ENCODE assay signal across 9 cellular contexts in genomic region chr10:44979281-44980181, GRCh38. TPM values are rescaled to one million over a fixed set of nuclear protein-coding genes. Genes with fewer than 3 reads are reported as not detected.
DNase-seq lines count a peak whose midpoint lies in the region; ATAC-seq and TF ChIP-seq lines count a peak whose summit lies in the region.
"Had no signal": no experiment of that assay in that cellular context is flagged by ENCODE, and none has a peak within 500 bp of the region (broad histone marks: within the 10 kb centered on the region; RNA-seq: fewer than 3 reads in every experiment).

No MANE protein-coding gene starts in this region.

- H3K9ac ChIP-seq in BLaER1 (peak overlapping the region; percentile 88), parathyroid adenoma (no peak overlapping the region)

- ATAC-seq in heart left ventricle (no peak), HG02840 (IDR thresholded peaks at IDR 0.05; ENCODE audit: low FRiP score, unreplicated experiment) (no peak), GM19035 (IDR thresholded peaks at IDR 0.05; ENCODE audit: unreplicated experiment) (no peak)

- H4K20me1 ChIP-seq in BLaER1 = peaks cover 23% of the 10 kb centered on the region

- H3K27ac ChIP-seq in BLaER1 = peak overlapping the region; percentile 86
- peak overlapping the region; percentile 71 for H3K27ac ChIP-seq in RWPE1
- H3K27ac ChIP-seq in heart left ventricle = peak overlapping the region; percentile 62 to 97 (median 87)
- peak overlapping the region; percentile 53 for H3K27ac ChIP-seq in parathyroid adenoma
- H3K27ac ChIP-seq: neutrophil had no signal

- WGBS in heart left ventricle, 4 donors = 74 to 81% (median 79%) methylated on average over 13 of the region's 13 CpGs

- TF ChIP-seq CTCF in RWPE1 (conservative IDR thresholded peaks at IDR 0.05; ENCODE audit: low read depth) = no peak
- TF ChIP-seq CTCF in heart left ventricle (IDR thresholded peaks at IDR 0.05) = no peak
- no peak for TF ChIP-seq CTCF in parathyroid adenoma (IDR thresholded peaks at IDR 0.05)

- POLR2A ChIA-PET in RWPE1 (lab: Yijun Ruan, JAX; ENCODE audit: low non-redundant PET) = no interaction called here

- H3K4me1 ChIP-seq in BLaER1 = peaks cover 97% of the 10 kb centered on the region
- peaks cover 13 to 100% (median 85%) of the 10 kb centered on the region in 12 donors for H3K4me1 ChIP-seq in heart left ventricle
- peaks cover 7% of the 10 kb centered on the region for H3K4me1 ChIP-seq in parathyroid adenoma

- H3K27me3 ChIP-seq in BLaER1 = no peaks in the 10 kb centered on the region
- H3K27me3 ChIP-seq in heart left ventricle = no peaks in the 10 kb centered on the region
- no peaks in the 10 kb centered on the region for H3K27me3 ChIP-seq in parathyroid adenoma (ENCODE audit: control insufficient read depth, insufficient read depth, low read length)
- H3K27me3 ChIP-seq: neutrophil had no signal

- TF ChIP-seq POLR2A in heart left ventricle (IDR thresholded peaks at IDR 0.05) = no peak

- H3K4me3 ChIP-seq in BLaER1 = peak overlapping the region; percentile 80; the same call in 1 of the 2 replicates
- H3K4me3 ChIP-seq in heart left ventricle = peak overlapping the region in 8 of 12 donors; percentile 66 to 92 (median 74)
- peak overlapping the region; percentile 62 for H3K4me3 ChIP-seq in parathyroid adenoma (ENCODE audit: low read depth, low read length)

- H3K4me2 ChIP-seq in BLaER1 (peak overlapping the region; percentile 100), parathyroid adenoma (ENCODE audit: low read length) (peak overlapping the region; percentile 77)

- H3K79me2 ChIP-seq in parathyroid adenoma = peaks cover 5% of the 10 kb centered on the region

- peak overlapping the region; percentile 63 for H2AFZ ChIP-seq in parathyroid adenoma

- peaks cover 13% of the 10 kb centered on the region for H3K36me3 ChIP-seq in BLaER1
- peaks cover 0 to 59% (median 24%) of the 10 kb centered on the region in 9 donors for H3K36me3 ChIP-seq in heart left ventricle
- no peaks in the 10 kb centered on the region for H3K36me3 ChIP-seq in parathyroid adenoma (ENCODE audit: control insufficient read depth, insufficient read depth, low read length)

- H3K9me3 ChIP-seq in BLaER1 (no peaks in the 10 kb centered on the region), heart left ventricle (no peaks in the 10 kb centered on the region), parathyroid adenoma (ENCODE audit: control insufficient read depth, low read length) (no peaks in the 10 kb centered on the region)
- H3K9me3 ChIP-seq: neutrophil had no signal

- intact Hi-C loops in heart left ventricle (cut with DNase I) = loop anchor here in 6 of 10 donors (2.0 to 10.0 kb wide), 5 partner anchors 21 to 1305 kb away; partner anchors contain the start of genes ZNF22 (in 2 of the 6) and RASSF4 (in 1 of the 6)

- DNase-seq in RWPE1 (ENCODE audit: low spot score) = no peak
- no peak for DNase-seq in heart left ventricle
- DNase-seq in DMS114 treated with DMSO at 0.1 percent for 48 hours (lab: John Stamatoyannopoulos, UW; ENCODE audit: unreplicated experiment) = no peak
- no peak for DNase-seq in NCI-H1436 treated with DMSO at 0.1 percent for 48 hours (lab: John Stamatoyannopoulos, UW)

- CTCF ChIA-PET in RWPE1 (lab: Yijun Ruan, JAX) = interaction anchor here (0.5 to 0.7 kb wide), 2 partner anchors 13 to 22 kb away, joined by 3 read pairs; no protein-coding TSS in a partner anchor

RNA-seq across cellular contexts. Expression of gene DEPP1, which starts 0.9 kb away (rescaled TPM):
- total RNA-seq in heart left ventricle = 10 to 100 TPM; 11.0 to 76.5 (median 22.7) TPM
- polyA plus RNA-seq in heart left ventricle = 10 to 100 TPM; 19.1 to 37.9 TPM

RNA-seq across cellular contexts. Expression of gene RASSF4, which starts 19.9 kb away (rescaled TPM):
- 100 to 1,000 TPM in 4 of 9 donors, 10 to 100 TPM in 5; 64.4 to 125 (median 89.5) TPM for total RNA-seq in heart left ventricle
- polyA plus RNA-seq in heart left ventricle = 10 to 100 TPM; 48.3 to 66.2 TPM

RNA-seq across cellular contexts. Expression of gene ZNF22, which starts 21.2 kb away (rescaled TPM):
- 10 to 100 TPM; 12.7 to 16.8 (median 14.6) TPM for total RNA-seq in heart left ventricle
- 10 to 100 TPM; 12.6 to 17.5 TPM for polyA plus RNA-seq in heart left ventricle
